8 cellular contexts compared by ENCODE assay signal in the genomic region with DNA sequence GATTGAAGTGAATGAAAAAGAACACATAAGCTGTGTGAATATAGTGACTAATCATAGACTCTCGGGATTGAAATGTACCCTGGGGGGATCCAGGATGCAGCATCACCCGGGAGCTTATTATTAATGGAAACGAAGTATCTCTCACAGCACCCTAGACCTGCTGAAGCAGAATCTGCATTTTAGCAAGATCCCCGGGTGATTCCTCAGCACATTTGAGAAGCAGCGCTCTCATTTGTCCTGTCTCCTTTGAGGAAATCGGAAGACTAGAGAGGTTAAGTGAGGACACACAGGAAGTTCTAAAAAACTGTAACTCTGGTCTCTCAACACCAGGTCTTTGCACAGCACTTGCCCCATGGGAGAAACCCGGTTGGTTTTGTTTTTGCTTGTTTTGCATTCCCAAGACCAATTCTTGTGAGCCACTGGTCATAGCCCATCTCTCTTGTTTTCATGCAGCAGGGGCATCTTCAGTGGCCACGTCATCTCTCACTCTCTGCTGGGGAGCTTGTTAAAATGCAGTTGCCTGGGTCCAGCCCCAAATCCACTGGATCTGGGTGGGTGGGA. TPM values are rescaled to one million over a fixed set of nuclear protein-coding genes. Genes with fewer than 3 reads are reported as not detected.
DNase-seq lines count a peak whose midpoint lies in the region; ATAC-seq and TF ChIP-seq lines count a peak whose summit lies in the region.

No MANE protein-coding gene starts in this region.

- H3K27me3 ChIP-seq in PC-3 (ENCODE audit: low read length) (no peaks in the 10 kb centered on the region), thyroid gland (no peaks in the 10 kb centered on the region)

- no peak overlapping the region for H2AFZ ChIP-seq in PC-3 (ENCODE audit: low read length)

- BruUV-seq in PC-3 (replicated peaks; lab: Mats Ljungman, UMichigan), result no TSS peak

- no peaks in the 10 kb centered on the region for H4K20me1 ChIP-seq in PC-3 (ENCODE audit: low read length)

- H3K9me2 ChIP-seq in PC-3 (replicated peaks; ENCODE audit: low read length), result no peaks in the 10 kb centered on the region

- H3K9ac ChIP-seq in PC-3 (ENCODE audit: low read length), result no peak overlapping the region

- no peak for TF ChIP-seq POLR2A in thyroid gland (IDR thresholded peaks at IDR 0.05)

- no peak overlapping the region for H3K4me2 ChIP-seq in PC-3 (ENCODE audit: low read length)

- H3K27ac ChIP-seq in PC-3 (ENCODE audit: low read length), result no peak overlapping the region
- peak overlapping the region in 2 of 3 donors; percentile 42 to 58 for H3K27ac ChIP-seq in thyroid gland

- H3K4me3 ChIP-seq in AG10803 (ENCODE audit: low read length) (no peak overlapping the region), PC-3 (ENCODE audit: low read length) (no peak overlapping the region), fibroblast of the aortic adventitia (ENCODE audit: low read depth, low read length) (no peak overlapping the region), thyroid gland (replicated peaks in 1 of 3) (no peak overlapping the region)

- ATAC-seq in GM18861 (IDR thresholded peaks at IDR 0.05; ENCODE audit: unreplicated experiment) (peak; percentile 88), HG02943 (IDR thresholded peaks at IDR 0.05; ENCODE audit: low read depth, unreplicated experiment) (peak; percentile 83), PC-3 (no peak)

- DNase-seq in AG10803 (ENCODE audit: low read depth) (peak; percentile 77), PC-3 (peak; percentile 46), fibroblast of the aortic adventitia (ENCODE audit: low read depth) (peak; percentile 15), thyroid gland (no peak), NCI-H345 (lab: John Stamatoyannopoulos, UW) (no peak), D341Med (ENCODE audit: low spot score) (no peak)

- H3K4me1 ChIP-seq in PC-3 (ENCODE audit: insufficient read depth, low read length), result peaks cover 25% of the 10 kb centered on the region
- H3K4me1 ChIP-seq in thyroid gland, result peaks cover 19 to 35% of the 10 kb centered on the region in 2 donors

- no peaks in the 10 kb centered on the region for H3K9me3 ChIP-seq in PC-3 (ENCODE audit: low read length)
- H3K9me3 ChIP-seq in thyroid gland, result no peaks in the 10 kb centered on the region

- H3F3A ChIP-seq in PC-3 (ENCODE audit: low read length, unreplicated experiment), result no peaks in the 10 kb centered on the region

- TF ChIP-seq CTCF in AG10803 (conservative IDR thresholded peaks at IDR 0.05; ENCODE audit: low read length), result no peak
- TF ChIP-seq CTCF in PC-3 (conservative IDR thresholded peaks at IDR 0.05; ENCODE audit: low read depth, low read length), result no peak
- TF ChIP-seq CTCF in fibroblast of the aortic adventitia (IDR thresholded peaks at IDR 0.05; ENCODE audit: insufficient read depth, low read length), result no peak
- TF ChIP-seq CTCF in thyroid gland (IDR thresholded peaks at IDR 0.05), result no peak

- CTCF ChIA-PET in PC-3 (lab: Charles Lee), result no interaction called here

- intact Hi-C loops in PC-3 (cut with micrococcal nuclease) (no loop called here), thyroid gland (cut with DNase I) (no loop called here)

- no peaks in the 10 kb centered on the region; the same call in 1 of the 2 replicates for H3K79me2 ChIP-seq in PC-3 (ENCODE audit: low read length)

- H3K36me3 ChIP-seq in PC-3 (ENCODE audit: low read depth, low read length) (no peaks in the 10 kb centered on the region), thyroid gland (no peaks in the 10 kb centered on the region)

- POLR2A ChIA-PET in PC-3 (lab: Charles Lee; ENCODE audit: unreplicated experiment), result interaction anchor here (0.8 kb wide), 1 partner anchor 15 kb away, joined by 7 read pairs; no protein-coding TSS in a partner anchor

- WGBS in thyroid gland, 2 donors, result 50 to 51% methylated on average over 8 of the region's 8 CpGs

RNA-seq across cellular contexts. Expression of a gene that starts 30.2 kb away (rescaled TPM):
- total RNA-seq in PC-3 (2014; rRNA removed) (12.9 and 21.2 TPM in 2 replicates), fibroblast of the aortic adventitia (ENCODE audit: low replicate concordance) (3.0 and 8.7 TPM in 2 replicates), thyroid gland (10 to 100 TPM in 3 of 4 donors, 1 to 10 TPM in 1; 8.9 to 17.2 (median 11.5) TPM)

Comparison
In these comparisons a context has a peak if more than half of its experiments do, and no peak if none do; other contexts are left out.
1. DNase-seq: peak in AG10803 (single experiment), PC-3 (single experiment) and fibroblast of the aortic adventitia (single experiment); none in thyroid gland (0 of 2), NCI-H345 (single experiment) and D341Med (single experiment).